In genomic region chr6:39980839-39981580, GRCh38 we compare ENCODE assay signal across 1 cellular context.
TF ChIP-seq lines count a peak whose summit lies in the region.

No MANE protein-coding gene starts in this region.

TF ChIP-seq in K562, 482 proteins besides CTCF, POLR2A, EP300 and RAD21 (continued from another document and continues in another):
- TF ChIP-seq PATZ1 (CRISPR knock-in tag; IDR thresholded peaks at IDR 0.05; ENCODE audit: borderline replicate concordance) (no peak), CBX5 (IDR thresholded peaks at IDR 0.05; ENCODE audit: borderline replicate concordance, low read depth) (0 out of 2 replicates have a peak, but pooled peaks have one; percentile 28), XRCC4 (IDR thresholded peaks at IDR 0.05; ENCODE audit: extremely low read depth, insufficient read depth, insufficient read length) (no peak), KLF16 (IDR thresholded peaks at IDR 0.05) (0 out of 2 replicates have a peak, but pooled peaks have one; percentile 16), EZH2 (IDR thresholded peaks at IDR 0.05; ENCODE audit: borderline replicate concordance, low read depth, low read length) (no peak), FOXM1 (IDR thresholded peaks at IDR 0.05; ENCODE audit: low read depth) (no peak), FOXM1 (CRISPR knock-in tag; IDR thresholded peaks at IDR 0.05; ENCODE audit: low read depth) (no peak), TEAD4 (IDR thresholded peaks at IDR 0.05; ENCODE audit: low read length) (no peak), TEAD4 (CRISPR knock-in tag; IDR thresholded peaks at IDR 0.05; ENCODE audit: borderline replicate concordance) (no peak), ATF3 (IDR thresholded peaks at IDR 0.05) (no peak), ATF3 (CRISPR knock-in tag; conservative IDR thresholded peaks at IDR 0.05) (no peak), ZNF644 (tag; IDR thresholded peaks at IDR 0.05; ENCODE audit: low read depth) (peak; percentile 75; the same call in 1 of the 2 replicates), C11orf30 (IDR thresholded peaks at IDR 0.05; ENCODE audit: low read depth) (peak; percentile 82; the same call in 1 of the 2 replicates), TEAD1 (CRISPR knock-in tag; IDR thresholded peaks at IDR 0.05) (no peak), DLX4 (CRISPR knock-in tag; IDR thresholded peaks at IDR 0.05) (no peak), NELFE (IDR thresholded peaks at IDR 0.05; ENCODE audit: insufficient read depth, insufficient read length) (no peak), ATF1 (CRISPR knock-in tag; IDR thresholded peaks at IDR 0.05) (no peak), ATF1 (tag; IDR thresholded peaks at IDR 0.05) (no peak), CEBPB (tag; IDR thresholded peaks at IDR 0.05) (peak; percentile 82), TRIM24 (IDR thresholded peaks at IDR 0.05) (0 out of 4 replicates have a peak, but pooled peaks of 1 of the 2 experiments have one; percentile 22), MAFF (IDR thresholded peaks at IDR 0.05; ENCODE audit: low read length) (peak; percentile 48), E2F1 (CRISPR knock-in tag; IDR thresholded peaks at IDR 0.05) (no peak), ARID2 (IDR thresholded peaks at IDR 0.05) (peak; percentile 49; the same call in 1 of the 2 replicates), MLLT1 (IDR thresholded peaks at IDR 0.05) (0 out of 4 replicates have a peak, but pooled peaks of 1 of the 2 experiments have one; percentile 36), JUND (IDR thresholded peaks at IDR 0.05; ENCODE audit: borderline replicate concordance, low read depth, low read length) (0 out of 2 replicates have a peak, but pooled peaks have one; percentile 18), JUND (tag; IDR thresholded peaks at IDR 0.05; ENCODE audit: borderline replicate concordance, low read depth, low read length) (0 out of 3 replicates have a peak, but pooled peaks have one; percentile 9), SRSF3 (IDR thresholded peaks at IDR 0.05; ENCODE audit: insufficient read depth, low read length) (no peak), VEZF1 (CRISPR knock-in tag; IDR thresholded peaks at IDR 0.05) (peak; percentile 43), SREBF2 (CRISPR knock-in tag; IDR thresholded peaks at IDR 0.05) (no peak), NR0B1 (IDR thresholded peaks at IDR 0.05; ENCODE audit: partially characterized antibody) (no peak), ZNF197 (CRISPR knock-in tag; IDR thresholded peaks at IDR 0.05; ENCODE audit: low read depth) (0 out of 2 replicates have a peak, but pooled peaks have one; percentile 70), SMAD3 (CRISPR knock-in tag; conservative IDR thresholded peaks at IDR 0.05) (no peak), CAMTA2 (CRISPR knock-in tag; conservative IDR thresholded peaks at IDR 0.05) (no peak), FOSL1 (tag; conservative IDR thresholded peaks at IDR 0.05) (peak; percentile 52), GABPA (tag; conservative IDR thresholded peaks at IDR 0.05; ENCODE audit: low read depth) (peak; percentile 27; the same call in 1 of the 2 replicates), ATF2 (CRISPR knock-in tag; IDR thresholded peaks at IDR 0.05) (no peak), DPF2 (IDR thresholded peaks at IDR 0.05) (no peak), ZBTB43 (CRISPR knock-in tag; IDR thresholded peaks at IDR 0.05) (no peak), YBX1 (IDR thresholded peaks at IDR 0.05) (no peak), ZNF354B (CRISPR knock-in tag; IDR thresholded peaks at IDR 0.05) (no peak), NR2F6 (CRISPR knock-in tag; IDR thresholded peaks at IDR 0.05) (peak; percentile 50; the same call in 1 of the 2 replicates), TCFL5 (CRISPR knock-in tag; conservative IDR thresholded peaks at IDR 0.05) (no peak), HMBOX1 (IDR thresholded peaks at IDR 0.05) (peak; percentile 28; the same call in 1 of the 2 replicates), ZNF316 (IDR thresholded peaks at IDR 0.05) (peak; percentile 92), PBX2 (CRISPR knock-in tag; IDR thresholded peaks at IDR 0.05; ENCODE audit: low read depth) (no peak), PBX2 (tag; conservative IDR thresholded peaks at IDR 0.05; ENCODE audit: low read depth) (peak; percentile 49), MAFG (tag; conservative IDR thresholded peaks at IDR 0.05) (peak; percentile 89), IRF1 (CRISPR knock-in tag; IDR thresholded peaks at IDR 0.05; ENCODE audit: borderline replicate concordance) (no peak)
